In genomic region chr12:109098671-109099070, GRCh38 we compare ENCODE assay signal across 1 cellular context.
TF ChIP-seq lines count a peak whose summit lies in the region.

No MANE protein-coding gene starts in this region.

TF ChIP-seq in HepG2, 621 proteins besides CTCF, POLR2A, EP300 and RAD21:
- TF ChIP-seq ZFP82 (CRISPR knock-in tag; IDR thresholded peaks at IDR 0.05; ENCODE audit: borderline replicate concordance) (peak; percentile 70; the same call in 1 of the 2 replicates), ZNF407 (CRISPR knock-in tag; IDR thresholded peaks at IDR 0.05; ENCODE audit: not compliant biosample characterization) (no peak)
